In genomic region chr11:94030059-94030458, GRCh38 we compare ENCODE assay signal across 30 cellular contexts. TPM values are rescaled to one million over a fixed set of nuclear protein-coding genes. Genes with fewer than 3 reads are reported as not detected.
"Had no signal": no experiment of that assay in that cellular context is flagged by ENCODE, and none has a peak within 500 bp of the region (broad histone marks: within the 10 kb centered on the region; RNA-seq: fewer than 3 reads in every experiment).

No MANE protein-coding gene starts in this region.

- FAIRE-seq: astrocyte, RCC 7860, TTC549 had no signal

- DNase-seq: activated CD4-positive, alpha-beta T cell treated with anti-CD3 and anti-CD28 coated beads for 48 hours; activated CD4-positive, alpha-beta T cell treated with anti-CD3 and anti-CD28 coated beads, Interleukin-2, amount 50 U/mL, for 4 hours; activated CD4-positive, CD25-positive, alpha-beta regulatory T cell treated with anti-CD3 and anti-CD28 coated beads, Interleukin-2, amount 50 U/mL, for 72 hours; activated CD8-positive, alpha-beta T cell treated with anti-CD3 and anti-CD28 coated beads, Interleukin-2, amount 10 ng/mL, durations not matched to agents 7 days and 5 days; activated effector memory CD4-positive, alpha-beta T cell treated with anti-CD3 and anti-CD28 coated beads, Interleukin-2, amount 50 U/mL, for 16 hours; activated naive CD4-positive, alpha-beta T cell treated with Interleukin-2 at 50 U/mL for 16 hours; activated T-cell treated with anti-CD3 and anti-CD28 coated beads, Interleukin-2, amount 50 U/mL, for 24 hours; amygdala; KG1; NCI-H1048; NCI-H1417; NCI-H1930; NCI-H2107; NCI-H2171 treated with DMSO at 0.1 percent for 48 hours; NCI-H226; NCI-H526; NCI-H82; SHP77 treated with DMSO at 0.1 percent for 48 hours had no signal

- H3K4me3 ChIP-seq: cardiac muscle cell had no signal

- H3K9me3 Mint-ChIP-seq: activated T-cell treated with anti-CD3 and anti-CD28 coated beads, Interleukin-2, amount 50 U/mL, for 24 hours had no signal

- H3K4me3 Mint-ChIP-seq: activated CD8-positive, alpha-beta T cell treated with anti-CD3 and anti-CD28 coated beads, Interleukin-2, amount 10 ng/mL, durations not matched to agents 7 days and 5 days; activated T-cell treated with anti-CD3 and anti-CD28 coated beads, Interleukin-2, amount 50 U/mL, for 24 hours; brain; IgD-negative memory B cell; T-helper 1 cell treated with Interleukin-12 subunit alpha and Interleukin-12 subunit beta and Interleukin-4 antibody, amounts not matched to agents 30 μg/mL and 1 μg/mL, for 36 hours had no signal

- H3K4me1 Mint-ChIP-seq: brain, IgD-negative memory B cell had no signal

- ATAC-seq: activated CD8-positive, alpha-beta T cell treated with anti-CD3 and anti-CD28 coated beads, Interleukin-2, amount 10 ng/mL, durations not matched to agents 7 days and 5 days; activated naive CD4-positive, alpha-beta T cell treated with anti-CD3 and anti-CD28 coated beads, Interleukin-2, amount 50 U/mL, for 72 hours had no signal

- H3K27me3 Mint-ChIP-seq: brain had no signal

- H3K36me3 ChIP-seq: cardiac muscle cell had no signal

- H3K27me3 ChIP-seq: cardiac muscle cell had no signal

- H3K36me3 Mint-ChIP-seq: activated naive CD4-positive, alpha-beta T cell treated with anti-CD3 and anti-CD28 coated beads, Interleukin-2, amount 50 U/mL, for 72 hours; brain; IgD-negative memory B cell had no signal

- H3K27ac ChIP-seq: cardiac muscle cell had no signal

- H3K27ac Mint-ChIP-seq: activated CD8-positive, alpha-beta T cell treated with anti-CD3 and anti-CD28 coated beads, Interleukin-2, amount 10 ng/mL, durations not matched to agents 7 days and 5 days; activated naive CD4-positive, alpha-beta T cell treated with anti-CD3 and anti-CD28 coated beads, Interleukin-2, amount 50 U/mL, for 72 hours; activated T-cell treated with anti-CD3 and anti-CD28 coated beads, Interleukin-2, amount 50 U/mL, for 24 hours; brain; IgD-negative memory B cell; T-helper 1 cell treated with Interleukin-12 subunit alpha and Interleukin-12 subunit beta and Interleukin-4 antibody, amounts not matched to agents 30 μg/mL and 1 μg/mL, for 36 hours had no signal

RNA-seq across cellular contexts. Expression of gene HEPHL1, which starts 8.9 kb away (rescaled TPM):
- total RNA-seq: activated CD8-positive, alpha-beta T cell treated with anti-CD3 and anti-CD28 coated beads, Interleukin-2, amount 10 ng/mL, durations not matched to agents 7 days and 5 days; activated naive CD4-positive, alpha-beta T cell treated with anti-CD3 and anti-CD28 coated beads, Interleukin-2, amount 50 U/mL, for 72 hours; astrocyte; cardiac muscle cell; LHCN-M2; MCF 10A; NCI-H460; SK-MEL-5 had no signal
- polyA plus RNA-seq: cardiac muscle cell had no signal
